19 cellular contexts compared by ENCODE assay signal in the genomic region with DNA sequence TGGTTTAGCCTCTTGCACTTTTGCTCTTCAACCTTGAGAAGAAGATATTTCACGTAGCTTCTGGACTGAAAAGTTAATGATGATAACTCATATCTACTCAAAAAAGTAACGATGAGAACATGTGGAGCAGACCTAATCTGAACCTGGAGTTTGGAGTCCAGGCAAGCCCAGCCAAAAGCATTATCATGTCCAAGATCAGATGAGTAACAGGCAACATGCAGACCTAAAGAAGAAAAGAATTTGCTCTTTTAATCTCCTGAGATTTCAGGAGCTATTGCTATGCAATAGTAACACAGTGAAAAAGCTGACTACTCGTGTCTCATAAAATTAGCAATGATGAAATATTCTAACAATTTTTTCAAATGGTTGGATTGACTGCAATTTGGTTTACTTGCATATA. TPM values are rescaled to one million over a fixed set of nuclear protein-coding genes. Genes with fewer than 3 reads are reported as not detected.
A peak's percentile ranks its signal among the peaks of the same experiment; 100 is the strongest.
DNase-seq lines count a peak whose midpoint lies in the region; ATAC-seq and TF ChIP-seq lines count a peak whose summit lies in the region.
"Had no signal": no experiment of that assay in that cellular context is flagged by ENCODE, and none has a peak within 500 bp of the region (broad histone marks: within the 10 kb centered on the region; RNA-seq: fewer than 3 reads in every experiment).

No MANE protein-coding gene starts in this region.

- no peak overlapping the region for H3K27ac ChIP-seq in GM23338 (ENCODE audit: low read depth)
- no peak overlapping the region for H3K27ac ChIP-seq in tibial nerve
- no peak overlapping the region for H3K27ac ChIP-seq in SJCRH30
- H3K27ac ChIP-seq: A549, C4-2B had no signal

- H3K9me2 ChIP-seq in GM23338 (ENCODE audit: insufficient read depth): no peaks in the 10 kb centered on the region

- no peak for ATAC-seq in GM23338
- no peak for ATAC-seq in HG02763 (IDR thresholded peaks at IDR 0.05; ENCODE audit: unreplicated experiment)
- ATAC-seq: A549; CD8-positive, alpha-beta T cell had no signal

- no peaks in the 10 kb centered on the region for H3K36me3 Mint-ChIP-seq in GM23338 (ENCODE audit: low read depth)
- H3K36me3 Mint-ChIP-seq: CD8-positive, alpha-beta T cell had no signal

- no peaks in the 10 kb centered on the region for H3K9me3 ChIP-seq in tibial nerve
- H3K9me3 ChIP-seq in SJCRH30 (replicated peaks): no peaks in the 10 kb centered on the region
- H3K9me3 ChIP-seq: A549, BE2C had no signal

- TF ChIP-seq CTCF in GM23338 (conservative IDR thresholded peaks at IDR 0.05; ENCODE audit: low read depth in 2 of 2) (no peak), fibroblast of villous mesenchyme (IDR thresholded peaks at IDR 0.05; ENCODE audit: insufficient read depth, low read depth, low read length) (no peak), tibial nerve (IDR thresholded peaks at IDR 0.05) (no peak)

- H3K79me2 ChIP-seq in GM23338 (replicated peaks; ENCODE audit: insufficient read depth): no peaks in the 10 kb centered on the region

- no peak for TF ChIP-seq EP300 in tibial nerve (IDR thresholded peaks at IDR 0.05)

- TF ChIP-seq POLR2A in tibial nerve (IDR thresholded peaks at IDR 0.05): no peak

- H2AFZ ChIP-seq in GM23338: 0 out of 2 replicates have a peak overlapping the region, but pooled peaks have one; percentile 25

- no peak overlapping the region for H3K27ac Mint-ChIP-seq in GM23338
- H3K27ac Mint-ChIP-seq: CD8-positive, alpha-beta T cell; H9 had no signal

- H3K27me3 Mint-ChIP-seq in GM23338 (ENCODE audit: insufficient read depth, low read depth, poor library complexity): peaks cover 3% of the 10 kb centered on the region

- no peaks in the 10 kb centered on the region for H3K4me1 ChIP-seq in GM23338 (ENCODE audit: insufficient read depth)
- H3K4me1 ChIP-seq in tibial nerve: no peaks in the 10 kb centered on the region
- H3K4me1 ChIP-seq in SJCRH30: no peaks in the 10 kb centered on the region
- H3K4me1 ChIP-seq: A549, BE2C had no signal

- no peak overlapping the region for H3K4me3 ChIP-seq in GM23338
- no peak overlapping the region for H3K4me3 ChIP-seq in fibroblast of villous mesenchyme (ENCODE audit: low read depth, low read length)
- no peak overlapping the region for H3K4me3 ChIP-seq in tibial nerve
- H3K4me3 ChIP-seq in SJCRH30: no peak overlapping the region
- H3K4me3 ChIP-seq: A549 had no signal

- no peaks in the 10 kb centered on the region for H3F3A ChIP-seq in GM23338 (replicated peaks; ENCODE audit: low read depth)

- H3K4me2 ChIP-seq in GM23338: no peak overlapping the region
- H3K4me2 ChIP-seq: A549 had no signal

- no peaks in the 10 kb centered on the region for H3K27me3 ChIP-seq in GM23338 (ENCODE audit: insufficient read depth)
- H3K27me3 ChIP-seq in tibial nerve: no peaks in the 10 kb centered on the region
- H3K27me3 ChIP-seq in SJCRH30: no peaks in the 10 kb centered on the region
- H3K27me3 ChIP-seq: BE2C had no signal

- H3K4me3 Mint-ChIP-seq in GM23338: no peak overlapping the region
- H3K4me3 Mint-ChIP-seq: CD8-positive, alpha-beta T cell; H9 had no signal

- peaks cover under 1% of the 10 kb centered on the region; the same call in 1 of the 3 replicates for H3K9me3 Mint-ChIP-seq in GM23338
- H3K9me3 Mint-ChIP-seq: CD8-positive, alpha-beta T cell had no signal

- H3K36me3 ChIP-seq in GM23338 (ENCODE audit: insufficient read depth): no peaks in the 10 kb centered on the region
- H3K36me3 ChIP-seq in tibial nerve: no peaks in the 10 kb centered on the region
- H3K36me3 ChIP-seq in SJCRH30: no peaks in the 10 kb centered on the region
- H3K36me3 ChIP-seq: BE2C had no signal

- 64 to 76% methylated on average over 3 of the region's 3 CpGs for WGBS in tibial nerve, 2 donors

- no peaks in the 10 kb centered on the region for H3K4me1 Mint-ChIP-seq in GM23338
- H3K4me1 Mint-ChIP-seq: H9 had no signal

- H4K20me1 ChIP-seq in GM23338 (replicated peaks; ENCODE audit: insufficient read depth): no peaks in the 10 kb centered on the region

- DNase-seq in GM23338 (ENCODE audit: low spot score) (no peak), fibroblast of villous mesenchyme (ENCODE audit: low read depth) (peak; percentile 2), tibial nerve (ENCODE audit: low spot score in 2 of 2) (no peak), inferior parietal cortex (ENCODE audit: extremely low spot score) (no peak), SJCRH30 (no peak)
- DNase-seq: BE2C; CD8-positive, alpha-beta T cell; COR-L47; DMS153; DMS79 treated with DMSO at 0.1 percent for 48 hours; GDM1; GOT3; H9; IMR-90 had no signal

TF ChIP-seq in GM23338, 12 proteins besides CTCF, POLR2A, EP300 and RAD21 (continues in another document):
- TF ChIP-seq EZH2 (IDR thresholded peaks at IDR 0.05; ENCODE audit: low read depth, unreplicated experiment) (no peak), NANOG (IDR thresholded peaks at IDR 0.05; ENCODE audit: borderline replicate concordance) (no peak)
- TF ChIP-seq, protein P1, sequence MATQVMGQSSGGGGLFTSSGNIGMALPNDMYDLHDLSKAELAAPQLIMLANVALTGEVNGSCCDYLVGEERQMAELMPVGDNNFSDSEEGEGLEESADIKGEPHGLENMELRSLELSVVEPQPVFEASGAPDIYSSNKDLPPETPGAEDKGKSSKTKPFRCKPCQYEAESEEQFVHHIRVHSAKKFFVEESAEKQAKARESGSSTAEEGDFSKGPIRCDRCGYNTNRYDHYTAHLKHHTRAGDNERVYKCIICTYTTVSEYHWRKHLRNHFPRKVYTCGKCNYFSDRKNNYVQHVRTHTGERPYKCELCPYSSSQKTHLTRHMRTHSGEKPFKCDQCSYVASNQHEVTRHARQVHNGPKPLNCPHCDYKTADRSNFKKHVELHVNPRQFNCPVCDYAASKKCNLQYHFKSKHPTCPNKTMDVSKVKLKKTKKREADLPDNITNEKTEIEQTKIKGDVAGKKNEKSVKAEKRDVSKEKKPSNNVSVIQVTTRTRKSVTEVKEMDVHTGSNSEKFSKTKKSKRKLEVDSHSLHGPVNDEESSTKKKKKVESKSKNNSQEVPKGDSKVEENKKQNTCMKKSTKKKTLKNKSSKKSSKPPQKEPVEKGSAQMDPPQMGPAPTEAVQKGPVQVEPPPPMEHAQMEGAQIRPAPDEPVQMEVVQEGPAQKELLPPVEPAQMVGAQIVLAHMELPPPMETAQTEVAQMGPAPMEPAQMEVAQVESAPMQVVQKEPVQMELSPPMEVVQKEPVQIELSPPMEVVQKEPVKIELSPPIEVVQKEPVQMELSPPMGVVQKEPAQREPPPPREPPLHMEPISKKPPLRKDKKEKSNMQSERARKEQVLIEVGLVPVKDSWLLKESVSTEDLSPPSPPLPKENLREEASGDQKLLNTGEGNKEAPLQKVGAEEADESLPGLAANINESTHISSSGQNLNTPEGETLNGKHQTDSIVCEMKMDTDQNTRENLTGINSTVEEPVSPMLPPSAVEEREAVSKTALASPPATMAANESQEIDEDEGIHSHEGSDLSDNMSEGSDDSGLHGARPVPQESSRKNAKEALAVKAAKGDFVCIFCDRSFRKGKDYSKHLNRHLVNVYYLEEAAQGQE (IDR thresholded peaks at IDR 0.05; ENCODE audit: unreplicated experiment): no peak

TF ChIP-seq in PFSK-1, 5 proteins besides CTCF, POLR2A, EP300 and RAD21:
- TF ChIP-seq SIN3A (IDR thresholded peaks at IDR 0.05; ENCODE audit: borderline replicate concordance, insufficient read depth, low read length) (0 out of 2 replicates have a peak, but pooled peaks have one; percentile 54), TAF1 (IDR thresholded peaks at IDR 0.05; ENCODE audit: borderline replicate concordance, insufficient read depth, low read length) (no peak)

RNA-seq across cellular contexts. Expression of a gene that starts 21.8 kb away (rescaled TPM):
- total RNA-seq in GM23338 (2014; rRNA removed; shearing (Covaris generic)): 50.3 and 58.4 TPM in 2 replicates
- polyA plus RNA-seq in GM23338 (2016; fragmentation: Nextera tagmentation; extraction: Ambion mirVana): 63.7 and 73.1 TPM in 2 replicates
- polyA plus RNA-seq in PFSK-1 (2012; ENCODE audit: insufficient read length, low read depth): 50.6 TPM
- total RNA-seq in fibroblast of villous mesenchyme (84.1 and 103 TPM in 2 replicates), tibial nerve (100 to 1,000 TPM in 1 of 4 donors, 10 to 100 TPM in 3; 69.9 to 106 (median 84.7) TPM)
- 46.9 and 47.1 TPM in 2 replicates for total RNA-seq in SJCRH30 (2014; rRNA removed; shearing (Covaris generic))

RNA-seq across cellular contexts. Expression of a gene that starts 56.8 kb away (rescaled TPM):
- total RNA-seq in GM23338 (2014; rRNA removed; shearing (Covaris generic)): not detected in 2 replicates
- polyA plus RNA-seq in GM23338 (2016; fragmentation: Nextera tagmentation; extraction: Ambion mirVana): 0.58 TPM in 1 of 2 replicates, not detected in the other
- not detected for polyA plus RNA-seq in PFSK-1 (2012; ENCODE audit: insufficient read length, low read depth)
- total RNA-seq in fibroblast of villous mesenchyme (not detected in 2 replicates), tibial nerve (not detected)
- total RNA-seq in SJCRH30 (2014; rRNA removed; shearing (Covaris generic)): not detected in 2 replicates
- total RNA-seq: CD8-positive, alpha-beta T cell; H9; IMR-90 had no signal
- polyA plus RNA-seq: AG04450, IMR-90 had no signal
